ENCODE assay signal across 23 cellular contexts in the genomic region with DNA sequence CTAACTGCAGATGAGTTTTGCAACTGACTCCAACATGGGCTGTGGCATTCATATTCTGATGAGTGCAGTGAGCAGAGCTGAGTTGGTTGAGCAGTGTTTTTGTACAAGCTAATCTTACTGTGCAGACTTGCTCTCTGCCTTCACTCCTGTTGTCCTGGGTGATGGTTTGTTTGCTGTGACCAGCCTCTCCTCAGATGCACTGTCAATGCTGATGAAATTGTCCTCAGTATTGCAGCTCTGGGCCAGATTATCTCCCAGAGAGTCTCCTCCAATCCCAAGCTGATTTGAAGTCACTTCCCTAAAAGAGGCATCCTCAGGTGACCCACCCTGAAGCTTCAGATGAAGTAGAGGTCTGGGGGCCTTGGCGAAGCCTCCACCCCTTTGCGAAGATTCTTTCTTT.
DNase-seq lines count a peak whose midpoint lies in the region; ATAC-seq lines count a peak whose summit lies in the region.
"Had no signal": no experiment of that assay in that cellular context is flagged by ENCODE, and none has a peak within 500 bp of the region (broad histone marks: within the 10 kb centered on the region; RNA-seq: fewer than 3 reads in every experiment).

No MANE protein-coding gene starts in this region.

- no peak overlapping the region for H3K9ac ChIP-seq in adipocyte (ENCODE audit: low read length)
- no peak overlapping the region for H3K9ac ChIP-seq in mesendoderm (ENCODE audit: low read length)

- H3K23ac ChIP-seq in mesendoderm (ENCODE audit: low read length), result no peak overlapping the region

- H3K36me3 ChIP-seq in adipocyte (ENCODE audit: control insufficient read depth, insufficient read depth, low read length, severe bottlenecking) (no peaks in the 10 kb centered on the region), mesendoderm (ENCODE audit: control insufficient read depth, insufficient read depth, low read length) (no peaks in the 10 kb centered on the region)
- H3K36me3 ChIP-seq: HAP-1, Peyer's patch, SJCRH30 had no signal

- no peak for ATAC-seq in GM18520 (IDR thresholded peaks at IDR 0.05; ENCODE audit: unreplicated experiment)
- ATAC-seq: T-cell had no signal

- no peak overlapping the region for H4K8ac ChIP-seq in mesendoderm (ENCODE audit: low read depth, low read length)

- H2BK5ac ChIP-seq in mesendoderm (ENCODE audit: low read length), result no peak overlapping the region

- no peaks in the 10 kb centered on the region for H3K9me3 ChIP-seq in adipocyte (ENCODE audit: control insufficient read depth, low read length)
- H3K9me3 ChIP-seq: HAP-1, Peyer's patch, SJCRH30 had no signal

- no peaks in the 10 kb centered on the region for H3K79me1 ChIP-seq in mesendoderm (ENCODE audit: low read length)

- H3K18ac ChIP-seq in mesendoderm (ENCODE audit: low read length), result no peak overlapping the region

- H3K4me3 ChIP-seq in adipocyte (ENCODE audit: low read length) (no peak overlapping the region), mesendoderm (ENCODE audit: low read length) (no peak overlapping the region)
- H3K4me3 ChIP-seq: HAP-1, Peyer's patch, SJCRH30 had no signal

- H3K27me3 ChIP-seq in adipocyte (replicated peaks; ENCODE audit: control insufficient read depth, insufficient read depth, low read length) (no peaks in the 10 kb centered on the region), mesendoderm (ENCODE audit: insufficient read depth, low read length, poor library complexity) (no peaks in the 10 kb centered on the region)
- H3K27me3 ChIP-seq: Peyer's patch, SJCRH30 had no signal

- H2BK120ac ChIP-seq in mesendoderm (ENCODE audit: low read depth, low read length), result no peak overlapping the region

- DNase-seq in DMS53 (lab: John Stamatoyannopoulos, UW), result peak; percentile 41
- DNase-seq in DMS53 treated with DMSO at 0.1 percent for 48 hours (lab: John Stamatoyannopoulos, UW; ENCODE audit: unreplicated experiment), result no peak
- DNase-seq in NCI-H146 treated with DMSO at 0.1 percent for 48 hours (lab: John Stamatoyannopoulos, UW; ENCODE audit: unreplicated experiment), result peak; percentile 7
- DNase-seq in adipocyte (ENCODE audit: low read depth), result peak; percentile 27
- DNase-seq in mesendoderm, result peak; percentile 35
- no peak for DNase-seq in inferior parietal cortex (ENCODE audit: extremely low spot score)
- DNase-seq in hepatic stellate cell (ENCODE audit: low spot score), result no peak
- DNase-seq: ACHN; CD8-positive, alpha-beta memory T cell; DMS79; KG1; NCI-H1105; NCI-H1694; NCI-H2081; NCI-H2171 treated with DMSO at 0.1 percent for 48 hours; NCI-H524 treated with DMSO at 0.1 percent for 48 hours; NK-92 treated with Interleukin-12 subunit alpha and Interleukin-12 subunit beta, amount 100 ng/mL, for 24 hours; Peyer's patch; T-cell had no signal

- no peak overlapping the region for H4K5ac ChIP-seq in mesendoderm (ENCODE audit: low read length)

- no peak overlapping the region for H2BK15ac ChIP-seq in mesendoderm (replicated peaks; ENCODE audit: low read depth)

- no CpG with 5 or more reads among the region's 2 CpGs for WGBS in mesendoderm (ENCODE audit: extremely low coverage, insufficient coverage, low lambda C conversion rate)

- H3K4me1 ChIP-seq in adipocyte (ENCODE audit: control insufficient read depth, insufficient read depth, low read length) (peaks cover 9% of the 10 kb centered on the region), mesendoderm (ENCODE audit: control insufficient read depth, low read depth, low read length) (peaks cover 4% of the 10 kb centered on the region)

- H3K27ac ChIP-seq in mesendoderm (ENCODE audit: low read depth, low read length), result no peak overlapping the region
- H3K27ac ChIP-seq: C4-2B, Peyer's patch, SJCRH30 had no signal

- H3K56ac ChIP-seq in mesendoderm (ENCODE audit: low read length), result no peak overlapping the region

- no peak overlapping the region for H2AK5ac ChIP-seq in mesendoderm (ENCODE audit: low read length)

- H3K79me2 ChIP-seq in mesendoderm (ENCODE audit: control insufficient read depth, insufficient read depth, low read length), result no peaks in the 10 kb centered on the region

- H3K4ac ChIP-seq in mesendoderm (ENCODE audit: low read depth, low read length), result no peak overlapping the region

- no peak overlapping the region for H3K4me2 ChIP-seq in mesendoderm (ENCODE audit: low read length)

Comparison
In these comparisons a context has a peak if more than half of its experiments do, and no peak if none do; other contexts are left out.
1. DNase-seq: peak in DMS53 (single experiment), NCI-H146 treated with DMSO at 0.1 percent for 48 hours (single experiment), adipocyte (single experiment) and mesendoderm (single experiment); none in DMS53 treated with DMSO at 0.1 percent for 48 hours (single experiment), inferior parietal cortex (single experiment) and hepatic stellate cell (single experiment).